Comparison of ENCODE assay signal across 9 cellular contexts in the genomic region with DNA sequence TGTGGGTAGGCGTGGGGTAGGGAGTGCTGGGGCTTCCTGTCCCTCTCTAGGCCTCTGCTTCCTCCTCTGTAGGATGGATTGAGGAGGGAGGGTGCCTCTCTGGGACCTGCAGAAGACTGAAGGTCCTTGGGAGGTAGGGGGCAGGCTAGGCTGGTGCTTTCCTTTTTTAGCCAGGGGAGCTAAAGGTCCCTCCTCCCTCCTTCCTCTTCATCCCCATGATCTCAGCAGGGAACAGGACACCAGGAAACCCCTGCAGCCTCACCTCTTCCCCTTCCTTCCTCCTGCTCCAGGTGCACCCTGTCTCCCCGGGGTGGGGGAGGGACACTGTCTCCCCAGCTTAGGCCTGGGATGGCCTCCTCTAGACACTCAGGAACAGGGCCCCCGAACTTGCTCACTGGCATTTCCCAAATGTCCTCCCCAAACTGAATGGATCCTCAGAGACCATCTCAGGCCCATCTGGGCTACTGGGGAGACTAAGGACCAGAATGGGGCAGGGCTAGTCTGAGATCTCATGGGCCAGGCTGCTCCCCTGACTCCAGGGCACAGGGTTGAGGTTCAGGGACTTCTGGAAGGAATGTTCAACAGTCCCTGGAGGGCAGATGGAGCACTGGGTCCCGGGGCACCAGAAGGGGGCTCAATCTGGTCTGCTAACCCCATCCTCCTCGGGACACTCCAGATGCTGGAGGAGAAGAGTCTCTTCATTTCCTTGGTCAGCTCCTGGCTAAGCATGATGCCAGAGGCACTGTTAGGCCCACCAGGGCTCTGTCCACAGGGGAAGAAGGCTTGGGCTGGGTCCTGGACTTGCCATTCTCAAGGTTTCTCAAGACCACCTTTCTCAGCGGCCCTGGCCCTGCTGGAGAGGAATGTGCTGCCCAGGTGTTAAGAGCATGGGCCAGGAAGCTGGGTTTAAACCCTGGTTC. TPM values are rescaled to one million over a fixed set of nuclear protein-coding genes. Genes with fewer than 3 reads are reported as not detected.
DNase-seq lines count a peak whose midpoint lies in the region; ATAC-seq, FAIRE-seq and TF ChIP-seq lines count a peak whose summit lies in the region.
"Had no signal": no experiment of that assay in that cellular context is flagged by ENCODE, and none has a peak within 500 bp of the region (broad histone marks: within the 10 kb centered on the region; RNA-seq: fewer than 3 reads in every experiment).

No MANE protein-coding gene starts in this region.

- no peak for TF ChIP-seq POLR2A in ovary (IDR thresholded peaks at IDR 0.05)

- H3K4me1 Mint-ChIP-seq in Calu3 (ENCODE audit: low read depth, unreplicated experiment) = no peaks in the 10 kb centered on the region
- peaks cover 56 to 66% of the 10 kb centered on the region in 2 donors for H3K4me1 Mint-ChIP-seq in effector memory CD8-positive, alpha-beta T cell (ENCODE audit: low read depth in 2 of 2)

- H3K9me3 ChIP-seq in NT2/D1 (ENCODE audit: insufficient read depth, low read length) (no peaks in the 10 kb centered on the region), ovary (no peaks in the 10 kb centered on the region)

- peaks cover 33% of the 10 kb centered on the region for H3K4me1 ChIP-seq in NT2/D1 (ENCODE audit: insufficient read depth, insufficient read length)
- H3K4me1 ChIP-seq in ovary (ENCODE audit: insufficient read depth) = peaks cover 7% of the 10 kb centered on the region

- peak overlapping the region; percentile 82 for H3K4me3 Mint-ChIP-seq in Calu3 (ENCODE audit: low read depth, unreplicated experiment)
- H3K4me3 Mint-ChIP-seq in effector memory CD8-positive, alpha-beta T cell = peak overlapping the region; percentile 88 to 91

- peak overlapping the region; percentile 56 for H3K4me3 ChIP-seq in NT2/D1 (ENCODE audit: insufficient read length, low read depth)
- peak overlapping the region; percentile 50 for H3K4me3 ChIP-seq in ovary

- H3K9ac ChIP-seq in NT2/D1 (ENCODE audit: insufficient read length, low read depth) = peak overlapping the region; percentile 68

- no peak for TF ChIP-seq EP300 in ovary (IDR thresholded peaks at IDR 0.05)

- TF ChIP-seq CTCF in Calu3 (IDR thresholded peaks at IDR 0.05; ENCODE audit: unreplicated experiment) = no peak
- no peak for TF ChIP-seq CTCF in ovary (IDR thresholded peaks at IDR 0.05)
- no peak for TF ChIP-seq CTCF in GM10248 (IDR thresholded peaks at IDR 0.05; ENCODE audit: control extremely low read depth, extremely low read depth, low read depth, missing control alignments)

- ATAC-seq in effector memory CD8-positive, alpha-beta T cell (replicated peaks) = no peak
- no peak for ATAC-seq in GM21423 (IDR thresholded peaks at IDR 0.05; ENCODE audit: unreplicated experiment)
- ATAC-seq in GM21526 (IDR thresholded peaks at IDR 0.05; ENCODE audit: low FRiP score, unreplicated experiment) = no peak

- H3K9me3 Mint-ChIP-seq in Calu3 (ENCODE audit: low read depth, unreplicated experiment) = no peaks in the 10 kb centered on the region
- no peaks in the 10 kb centered on the region for H3K9me3 Mint-ChIP-seq in effector memory CD8-positive, alpha-beta T cell

- peaks cover 55% of the 10 kb centered on the region for H3K27me3 Mint-ChIP-seq in Calu3 (ENCODE audit: unreplicated experiment)
- no peaks in the 10 kb centered on the region for H3K27me3 Mint-ChIP-seq in effector memory CD8-positive, alpha-beta T cell

- POLR2A ChIA-PET in GM10248 (lab: Yijun Ruan, JAX) = interaction anchor here (0.8 to 1.2 kb wide), 4 partner anchors 15 to 319 kb away, joined by 3 to 7 read pairs (median 4); a partner anchor contains a TSS

- no peak for FAIRE-seq in GM19239 (lab: Jason Lieb, UNC)
- FAIRE-seq: bronchial epithelial cell had no signal

- H3K27me3 ChIP-seq in NT2/D1 (ENCODE audit: insufficient read depth, insufficient read length) = no peaks in the 10 kb centered on the region
- H3K27me3 ChIP-seq in ovary = no peaks in the 10 kb centered on the region

- DNase-seq in Calu3 (no peak), NT2/D1 (ENCODE audit: low read depth, low spot score) (no peak), ovary (peak in 2 of 5 donors; percentile 38 to 42), GM19239 (ENCODE audit: insufficient read length, low spot score) (no peak), GM10248 (ENCODE audit: extremely low spot score) (no peak)
- DNase-seq in effector memory CD8-positive, alpha-beta T cell = no peak

- no peak overlapping the region for H3K27ac Mint-ChIP-seq in Calu3 (ENCODE audit: unreplicated experiment)
- H3K27ac Mint-ChIP-seq in effector memory CD8-positive, alpha-beta T cell = peak overlapping the region; percentile 95

- WGBS in ovary, 3 donors = 48 to 61% (median 57%) methylated on average over 6 of the region's 6 CpGs

- H3K27ac ChIP-seq in ovary = no peak overlapping the region

- H3K36me3 ChIP-seq in NT2/D1 (ENCODE audit: insufficient read depth, insufficient read length, low read length) = peaks cover 3% of the 10 kb centered on the region
- H3K36me3 ChIP-seq in ovary = no peaks in the 10 kb centered on the region

- intact Hi-C loops in Calu3 (cut with micrococcal nuclease; ENCODE audit: unreplicated experiment) (no loop called here), ovary (cut with DNase I) (no loop called here)

- CTCF ChIA-PET in Calu3 (lab: Charles Lee) = interaction anchor here (0.8 to 1.1 kb wide), 5 partner anchors 14 to 265 kb away, joined by 3 to 10 read pairs (median 3); a partner anchor contains a TSS
- CTCF ChIA-PET in GM10248 (lab: Yijun Ruan, JAX) = interaction anchor here (0.7 to 7.6 kb wide), 14 partner anchors 9 to 151 kb away, joined by 3 to 41 read pairs (median 6); a partner anchor contains a TSS

- no TSS peak for BruUV-seq in Calu3 (replicated peaks; lab: Mats Ljungman, UMichigan)

- peaks cover 13% of the 10 kb centered on the region for H3K36me3 Mint-ChIP-seq in Calu3 (ENCODE audit: insufficient read depth, unreplicated experiment)
- peaks cover 62% of the 10 kb centered on the region for H3K36me3 Mint-ChIP-seq in effector memory CD8-positive, alpha-beta T cell (ENCODE audit: insufficient read depth)

RNA-seq across cellular contexts. Expression of a gene that starts 8.2 kb away (rescaled TPM):
- total RNA-seq in Calu3 (2022) (not detected in 2 replicates), ovary (10 to 100 TPM in 2 of 7 donors, 1 to 10 TPM in 5; 2.8 to 17.0 (median 4.6) TPM)
- polyA plus RNA-seq in ovary = 1 to 10 TPM; 1.9 to 9.2 TPM
- total RNA-seq: bronchial epithelial cell had no signal

RNA-seq across cellular contexts. Expression of a gene that starts 15.6 kb away (rescaled TPM):
- 41.8 and 51.3 TPM in 2 replicates for total RNA-seq in Calu3 (2022)
- total RNA-seq in ovary = 100 to 1,000 TPM in 6 of 7 donors, 10 to 100 TPM in 1; 88.7 to 209 (median 130) TPM
- polyA plus RNA-seq in ovary = 10 to 100 TPM; 71.7 to 98.9 TPM

RNA-seq across cellular contexts. Expression of a gene that starts 32.4 kb away (rescaled TPM):
- total RNA-seq in Calu3 (2022) = 75.2 and 79.9 TPM in 2 replicates
- total RNA-seq in ovary = 100 to 1,000 TPM; 111 to 209 (median 158) TPM
- 100 to 1,000 TPM in 1 of 2 donors, 10 to 100 TPM in 1; 18.9 to 108 TPM for polyA plus RNA-seq in ovary

RNA-seq across cellular contexts. Expression of a gene that starts 35.2 kb away (rescaled TPM):
- total RNA-seq in Calu3 (2022) = 7.0 and 7.6 TPM in 2 replicates
- total RNA-seq in ovary = 10 to 100 TPM in 3 of 7 donors, 1 to 10 TPM in 4; 8.8 to 12.2 (median 9.9) TPM
- 10 to 100 TPM in 1 of 2 donors, 1 to 10 TPM in 1; 2.8 to 12.6 TPM for polyA plus RNA-seq in ovary

RNA-seq across cellular contexts. Expression of a gene that starts 54.4 kb away (rescaled TPM):
- total RNA-seq in Calu3 (2022) (not detected in 2 replicates), ovary (1 to 10 TPM in 1 of 7 donors, under 1 TPM in 3, not detected in 3; under 0.01 to 5.9 (median 0.34) TPM)
- under 1 TPM; 0.06 to 0.08 TPM for polyA plus RNA-seq in ovary
- total RNA-seq: bronchial epithelial cell had no signal
